In the genomic region with DNA sequence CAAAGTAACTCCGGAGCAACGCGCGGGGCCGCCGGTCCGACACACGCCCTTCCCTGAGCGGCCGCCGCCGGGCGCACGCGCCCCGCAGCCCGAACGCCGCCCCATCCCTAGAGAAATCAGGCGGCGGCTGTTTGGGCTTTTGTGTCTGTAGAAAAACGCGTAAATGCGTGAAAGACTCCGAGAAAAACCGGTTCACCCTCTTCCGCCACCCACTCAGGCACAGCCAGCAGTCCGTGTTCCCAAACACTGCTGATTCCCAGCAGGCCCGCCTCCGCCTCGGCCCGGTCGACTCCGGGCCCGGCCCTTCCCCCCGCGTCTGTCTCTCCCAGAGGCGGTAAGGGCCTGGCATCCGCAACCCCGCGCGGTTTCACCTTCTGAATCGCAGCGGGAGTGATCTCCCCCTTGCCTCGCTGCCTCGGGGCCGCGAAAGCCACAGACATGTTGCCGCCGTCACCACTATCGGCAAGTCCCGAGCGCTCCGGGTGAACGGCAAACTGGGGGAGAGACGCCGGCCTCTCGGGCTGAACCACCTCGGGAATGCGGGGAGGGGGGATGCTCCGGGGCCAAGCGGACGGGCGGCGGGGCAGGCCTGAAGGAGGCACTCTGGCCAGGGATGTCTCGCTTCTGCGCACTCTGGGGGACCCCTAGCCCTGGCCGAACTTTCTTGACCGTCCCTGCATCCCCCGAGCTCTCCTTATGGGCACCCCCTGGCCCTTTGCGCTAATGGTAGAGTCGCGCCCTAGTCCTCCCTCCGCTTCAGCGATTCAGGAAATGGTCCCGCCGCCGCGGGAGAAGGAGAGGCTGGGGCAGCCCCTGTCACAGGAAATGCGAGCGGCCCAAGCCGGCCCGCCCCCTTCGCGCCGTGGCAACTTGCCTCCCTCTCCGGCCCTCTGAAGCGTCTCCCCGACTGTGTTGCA, we compare ENCODE assay signal across 1 cellular context.
A peak's percentile ranks its signal among the peaks of the same experiment; 100 is the strongest.
TF ChIP-seq lines count a peak whose summit lies in the region.

A gene with protein sequence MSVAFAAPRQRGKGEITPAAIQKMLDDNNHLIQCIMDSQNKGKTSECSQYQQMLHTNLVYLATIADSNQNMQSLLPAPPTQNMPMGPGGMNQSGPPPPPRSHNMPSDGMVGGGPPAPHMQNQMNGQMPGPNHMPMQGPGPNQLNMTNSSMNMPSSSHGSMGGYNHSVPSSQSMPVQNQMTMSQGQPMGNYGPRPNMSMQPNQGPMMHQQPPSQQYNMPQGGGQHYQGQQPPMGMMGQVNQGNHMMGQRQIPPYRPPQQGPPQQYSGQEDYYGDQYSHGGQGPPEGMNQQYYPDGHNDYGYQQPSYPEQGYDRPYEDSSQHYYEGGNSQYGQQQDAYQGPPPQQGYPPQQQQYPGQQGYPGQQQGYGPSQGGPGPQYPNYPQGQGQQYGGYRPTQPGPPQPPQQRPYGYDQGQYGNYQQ (minus strand): TSS at position 484 of the 917 bp plus-strand sequence. CDS start 44 bp downstream, at position 440.

TF ChIP-seq in HepG2, 621 proteins besides CTCF, POLR2A, EP300 and RAD21 (continued from another document and continues in another):
- TF ChIP-seq, protein P1, sequence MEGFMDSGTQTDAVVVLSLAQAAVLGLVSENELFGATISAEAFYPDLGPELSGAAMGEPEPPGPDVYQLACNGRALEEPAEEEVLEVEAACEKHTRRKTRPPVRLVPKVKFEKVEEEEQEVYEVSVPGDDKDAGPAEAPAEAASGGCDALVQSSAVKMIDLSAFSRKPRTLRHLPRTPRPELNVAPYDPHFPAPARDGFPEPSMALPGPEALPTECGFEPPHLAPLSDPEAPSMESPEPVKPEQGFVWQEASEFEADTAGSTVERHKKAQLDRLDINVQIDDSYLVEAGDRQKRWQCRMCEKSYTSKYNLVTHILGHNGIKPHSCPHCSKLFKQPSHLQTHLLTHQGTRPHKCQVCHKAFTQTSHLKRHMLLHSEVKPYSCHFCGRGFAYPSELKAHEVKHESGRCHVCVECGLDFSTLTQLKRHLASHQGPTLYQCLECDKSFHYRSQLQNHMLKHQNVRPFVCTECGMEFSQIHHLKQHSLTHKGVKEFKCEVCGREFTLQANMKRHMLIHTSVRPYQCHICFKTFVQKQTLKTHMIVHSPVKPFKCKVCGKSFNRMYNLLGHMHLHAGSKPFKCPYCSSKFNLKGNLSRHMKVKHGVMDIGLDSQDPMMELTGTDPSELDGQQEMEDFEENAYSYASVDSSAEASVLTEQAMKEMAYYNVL (CRISPR knock-in tag; IDR thresholded peaks at IDR 0.05; ENCODE audit: borderline replicate concordance) = peak; percentile 55; the same call in 1 of the 2 replicates
- TF ChIP-seq ZNF337 (CRISPR knock-in tag; IDR thresholded peaks at IDR 0.05; ENCODE audit: borderline replicate concordance, low read depth) = no peak
- no peak for TF ChIP-seq ZNF530 (CRISPR knock-in tag; IDR thresholded peaks at IDR 0.05; ENCODE audit: low read depth)
- 0 out of 2 replicates have a peak, but pooled peaks have one; percentile 16 for TF ChIP-seq ZNF703 (CRISPR knock-in tag; IDR thresholded peaks at IDR 0.05; ENCODE audit: borderline replicate concordance)
- 0 out of 2 replicates have a peak, but pooled peaks have one; percentile 34 for TF ChIP-seq ZIK1 (CRISPR knock-in tag; IDR thresholded peaks at IDR 0.05; ENCODE audit: borderline replicate concordance, low read depth)
- TF ChIP-seq, protein P2, sequence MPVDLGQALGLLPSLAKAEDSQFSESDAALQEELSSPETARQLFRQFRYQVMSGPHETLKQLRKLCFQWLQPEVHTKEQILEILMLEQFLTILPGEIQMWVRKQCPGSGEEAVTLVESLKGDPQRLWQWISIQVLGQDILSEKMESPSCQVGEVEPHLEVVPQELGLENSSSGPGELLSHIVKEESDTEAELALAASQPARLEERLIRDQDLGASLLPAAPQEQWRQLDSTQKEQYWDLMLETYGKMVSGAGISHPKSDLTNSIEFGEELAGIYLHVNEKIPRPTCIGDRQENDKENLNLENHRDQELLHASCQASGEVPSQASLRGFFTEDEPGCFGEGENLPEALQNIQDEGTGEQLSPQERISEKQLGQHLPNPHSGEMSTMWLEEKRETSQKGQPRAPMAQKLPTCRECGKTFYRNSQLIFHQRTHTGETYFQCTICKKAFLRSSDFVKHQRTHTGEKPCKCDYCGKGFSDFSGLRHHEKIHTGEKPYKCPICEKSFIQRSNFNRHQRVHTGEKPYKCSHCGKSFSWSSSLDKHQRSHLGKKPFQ (CRISPR knock-in tag; IDR thresholded peaks at IDR 0.05; ENCODE audit: insufficient replicate concordance) = peak; percentile 66
- no peak for TF ChIP-seq SNAPC2 (CRISPR knock-in tag; IDR thresholded peaks at IDR 0.05)
- TF ChIP-seq, protein P3, sequence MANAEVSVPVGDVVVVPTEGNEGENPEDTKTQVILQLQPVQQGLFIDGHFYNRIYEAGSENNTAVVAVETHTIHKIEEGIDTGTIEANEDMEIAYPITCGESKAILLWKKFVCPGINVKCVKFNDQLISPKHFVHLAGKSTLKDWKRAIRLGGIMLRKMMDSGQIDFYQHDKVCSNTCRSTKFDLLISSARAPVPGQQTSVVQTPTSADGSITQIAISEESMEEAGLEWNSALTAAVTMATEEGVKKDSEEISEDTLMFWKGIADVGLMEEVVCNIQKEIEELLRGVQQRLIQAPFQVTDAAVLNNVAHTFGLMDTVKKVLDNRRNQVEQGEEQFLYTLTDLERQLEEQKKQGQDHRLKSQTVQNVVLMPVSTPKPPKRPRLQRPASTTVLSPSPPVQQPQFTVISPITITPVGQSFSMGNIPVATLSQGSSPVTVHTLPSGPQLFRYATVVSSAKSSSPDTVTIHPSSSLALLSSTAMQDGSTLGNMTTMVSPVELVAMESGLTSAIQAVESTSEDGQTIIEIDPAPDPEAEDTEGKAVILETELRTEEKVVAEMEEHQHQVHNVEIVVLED (CRISPR knock-in tag; IDR thresholded peaks at IDR 0.05; ENCODE audit: borderline replicate concordance) = peak; percentile 58; the same call in 1 of the 2 replicates
- peak; percentile 83; the same call in 1 of the 2 replicates for TF ChIP-seq SIN3A (IDR thresholded peaks at IDR 0.05; ENCODE audit: borderline replicate concordance, low read depth, low read length)
- no peak for TF ChIP-seq ZNF781 (CRISPR knock-in tag; IDR thresholded peaks at IDR 0.05; ENCODE audit: borderline replicate concordance, not compliant biosample characterization)
- TF ChIP-seq SIX1 (CRISPR knock-in tag; IDR thresholded peaks at IDR 0.05; ENCODE audit: borderline replicate concordance) = no peak
- TF ChIP-seq REL (CRISPR knock-in tag; conservative IDR thresholded peaks at IDR 0.05) = no peak
- TF ChIP-seq ZNF136 (CRISPR knock-in tag; IDR thresholded peaks at IDR 0.05; ENCODE audit: low read depth) = 0 out of 2 replicates have a peak, but pooled peaks have one; percentile 49
- TF ChIP-seq ZNF773 (CRISPR knock-in tag; IDR thresholded peaks at IDR 0.05; ENCODE audit: borderline replicate concordance) = no peak; the same call in 1 of the 2 replicates
- peak; percentile 77; the same call in 1 of the 2 replicates for TF ChIP-seq ZNF746 (CRISPR knock-in tag; IDR thresholded peaks at IDR 0.05)
- peak; percentile 91 for TF ChIP-seq UBTF (CRISPR knock-in tag; IDR thresholded peaks at IDR 0.05)
- no peak for TF ChIP-seq ZNF747 (CRISPR knock-in tag; IDR thresholded peaks at IDR 0.05; ENCODE audit: borderline replicate concordance)
- peak; percentile 54 for TF ChIP-seq PHF20 (CRISPR knock-in tag; IDR thresholded peaks at IDR 0.05)
- TF ChIP-seq GATAD1 (CRISPR knock-in tag; IDR thresholded peaks at IDR 0.05) = peak; percentile 49
- no peak for TF ChIP-seq GPN1 (CRISPR knock-in tag; IDR thresholded peaks at IDR 0.05; ENCODE audit: borderline replicate concordance)
- no peak for TF ChIP-seq ZNF557 (CRISPR knock-in tag; IDR thresholded peaks at IDR 0.05)
- TF ChIP-seq TFDP2 (CRISPR knock-in tag; IDR thresholded peaks at IDR 0.05) = peak; percentile 74; the same call in 1 of the 2 replicates
- TF ChIP-seq CHD2 (IDR thresholded peaks at IDR 0.05; ENCODE audit: low read depth, low read length) = peak; percentile 18; the same call in 1 of the 2 replicates
- 0 out of 2 replicates have a peak, but pooled peaks have one; percentile 14 for TF ChIP-seq ZBTB42 (CRISPR knock-in tag; IDR thresholded peaks at IDR 0.05)
- TF ChIP-seq FOSL1 (CRISPR knock-in tag; IDR thresholded peaks at IDR 0.05; ENCODE audit: borderline replicate concordance) = no peak
- peak; percentile 88; the same call in 1 of the 2 replicates for TF ChIP-seq ZNF737 (CRISPR knock-in tag; IDR thresholded peaks at IDR 0.05; ENCODE audit: borderline replicate concordance)
- TF ChIP-seq, protein P4, sequence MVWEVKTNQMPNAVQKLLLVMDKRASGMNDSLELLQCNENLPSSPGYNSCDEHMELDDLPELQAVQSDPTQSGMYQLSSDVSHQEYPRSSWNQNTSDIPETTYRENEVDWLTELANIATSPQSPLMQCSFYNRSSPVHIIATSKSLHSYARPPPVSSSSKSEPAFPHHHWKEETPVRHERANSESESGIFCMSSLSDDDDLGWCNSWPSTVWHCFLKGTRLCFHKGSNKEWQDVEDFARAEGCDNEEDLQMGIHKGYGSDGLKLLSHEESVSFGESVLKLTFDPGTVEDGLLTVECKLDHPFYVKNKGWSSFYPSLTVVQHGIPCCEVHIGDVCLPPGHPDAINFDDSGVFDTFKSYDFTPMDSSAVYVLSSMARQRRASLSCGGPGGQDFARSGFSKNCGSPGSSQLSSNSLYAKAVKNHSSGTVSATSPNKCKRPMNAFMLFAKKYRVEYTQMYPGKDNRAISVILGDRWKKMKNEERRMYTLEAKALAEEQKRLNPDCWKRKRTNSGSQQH (CRISPR knock-in tag; IDR thresholded peaks at IDR 0.05; ENCODE audit: low read depth) = no peak; the same call in 1 of the 2 replicates
- peak; percentile 10; the same call in 1 of the 2 replicates for TF ChIP-seq KDM1A (CRISPR knock-in tag; IDR thresholded peaks at IDR 0.05)
- TF ChIP-seq NR0B2 (CRISPR knock-in tag; IDR thresholded peaks at IDR 0.05) = peak; percentile 61; the same call in 1 of the 2 replicates
- TF ChIP-seq SKI (IDR thresholded peaks at IDR 0.05; ENCODE audit: partially characterized antibody) = peak; percentile 14
- peak; percentile 3; the same call in 1 of the 2 replicates for TF ChIP-seq FOXA3 (CRISPR knock-in tag; IDR thresholded peaks at IDR 0.05)
- TF ChIP-seq ZNF101 (CRISPR knock-in tag; IDR thresholded peaks at IDR 0.05; ENCODE audit: borderline replicate concordance, low read depth) = no peak
- TF ChIP-seq, protein P5, sequence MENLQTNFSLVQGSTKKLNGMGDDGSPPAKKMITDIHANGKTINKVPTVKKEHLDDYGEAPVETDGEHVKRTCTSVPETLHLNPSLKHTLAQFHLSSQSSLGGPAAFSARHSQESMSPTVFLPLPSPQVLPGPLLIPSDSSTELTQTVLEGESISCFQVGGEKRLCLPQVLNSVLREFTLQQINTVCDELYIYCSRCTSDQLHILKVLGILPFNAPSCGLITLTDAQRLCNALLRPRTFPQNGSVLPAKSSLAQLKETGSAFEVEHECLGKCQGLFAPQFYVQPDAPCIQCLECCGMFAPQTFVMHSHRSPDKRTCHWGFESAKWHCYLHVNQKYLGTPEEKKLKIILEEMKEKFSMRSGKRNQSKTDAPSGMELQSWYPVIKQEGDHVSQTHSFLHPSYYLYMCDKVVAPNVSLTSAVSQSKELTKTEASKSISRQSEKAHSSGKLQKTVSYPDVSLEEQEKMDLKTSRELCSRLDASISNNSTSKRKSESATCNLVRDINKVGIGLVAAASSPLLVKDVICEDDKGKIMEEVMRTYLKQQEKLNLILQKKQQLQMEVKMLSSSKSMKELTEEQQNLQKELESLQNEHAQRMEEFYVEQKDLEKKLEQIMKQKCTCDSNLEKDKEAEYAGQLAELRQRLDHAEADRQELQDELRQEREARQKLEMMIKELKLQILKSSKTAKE (CRISPR knock-in tag; IDR thresholded peaks at IDR 0.05; ENCODE audit: borderline replicate concordance) = peak; percentile 43
- peak; percentile 82 for TF ChIP-seq POLR2AphosphoS5 (IDR thresholded peaks at IDR 0.05; ENCODE audit: low read depth, low read length)
- TF ChIP-seq SOX13 (IDR thresholded peaks at IDR 0.05) = no peak
- no peak for TF ChIP-seq SOX13 (CRISPR knock-in tag; conservative IDR thresholded peaks at IDR 0.05 in 1 of 2, IDR thresholded peaks at IDR 0.05 in 1 of 2)
- peak; percentile 46; the same call in 1 of the 2 replicates for TF ChIP-seq POGK (CRISPR knock-in tag; conservative IDR thresholded peaks at IDR 0.05)
- 0 out of 2 replicates have a peak, but pooled peaks have one; percentile 38 for TF ChIP-seq KLF15 (CRISPR knock-in tag; IDR thresholded peaks at IDR 0.05; ENCODE audit: borderline replicate concordance)
